11 cellular contexts compared by ENCODE assay signal in the genomic region with DNA sequence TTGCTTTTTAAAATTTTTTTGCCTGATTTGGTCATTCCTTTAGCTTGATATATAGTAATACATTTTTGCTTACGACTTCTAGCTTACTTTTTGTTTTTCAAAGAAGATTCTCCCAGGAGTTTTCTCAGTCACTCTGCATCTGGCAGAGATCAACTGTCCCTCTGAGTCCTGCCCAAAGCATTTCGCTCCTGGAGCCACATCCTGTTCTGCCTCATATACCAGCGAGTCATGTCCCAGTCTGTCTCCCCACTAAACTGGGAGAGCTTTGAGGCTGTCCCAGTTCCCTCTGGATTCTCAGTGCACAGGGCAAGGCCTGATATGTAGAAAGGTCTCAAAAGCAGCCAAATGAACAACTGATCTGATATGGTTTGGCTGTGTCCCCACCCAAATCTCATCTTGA.
"Had no signal": no experiment of that assay in that cellular context is flagged by ENCODE, and none has a peak within 500 bp of the region (broad histone marks: within the 10 kb centered on the region; RNA-seq: fewer than 3 reads in every experiment).

No MANE protein-coding gene starts in this region.

- DNase-seq: activated CD4-positive, alpha-beta T cell treated with anti-CD3 and anti-CD28 coated beads, Interleukin-2, amount 50 U/mL, for 1 hour; activated T-cell treated with anti-CD3 and anti-CD28 coated beads, Interleukin-2, amount 50 U/mL, for 1 hour; brain microvascular endothelial cell; dorsolateral prefrontal cortex; heart left ventricle; left lung; occipital lobe; stimulated activated CD4-positive, alpha-beta T cell treated with anti-CD3 and anti-CD28 coated beads, Interleukin-12 subunit alpha, Interleukin-12 subunit beta, amount 100 ng/mL, for 4 hours; stimulated activated naive CD4-positive, alpha-beta T cell treated with Interleukin-2 at 50 U/mL for 16 hours; T-helper 2 cell had no signal

- H3K27me3 ChIP-seq: brain microvascular endothelial cell had no signal

- H3K4me1 ChIP-seq: heart left ventricle, left lung, prostate gland had no signal

- H3K4me3 ChIP-seq: dorsolateral prefrontal cortex, heart left ventricle, left lung, prostate gland had no signal

- H3K36me3 ChIP-seq: brain microvascular endothelial cell, heart left ventricle, left lung, prostate gland had no signal

- H3K9me3 ChIP-seq: heart left ventricle, left lung, prostate gland had no signal

- H3K27ac ChIP-seq: brain microvascular endothelial cell, dorsolateral prefrontal cortex, heart left ventricle, left lung, prostate gland had no signal
